1 cellular context compared by ENCODE assay signal in genomic region chr21:41764558-41765392, GRCh38.
TF ChIP-seq lines count a peak whose summit lies in the region.

No MANE protein-coding gene starts in this region.

TF ChIP-seq in GM23338, 12 proteins besides CTCF, POLR2A, EP300 and RAD21 (continued from another document):
- TF ChIP-seq ETS1 (IDR thresholded peaks at IDR 0.05) (no peak), STAT1 (IDR thresholded peaks at IDR 0.05; ENCODE audit: unreplicated experiment) (no peak), CREB1 (CRISPR knock-in tag; IDR thresholded peaks at IDR 0.05; ENCODE audit: low read depth) (no peak), EZH2 (IDR thresholded peaks at IDR 0.05; ENCODE audit: low read depth, unreplicated experiment) (no peak), REST (IDR thresholded peaks at IDR 0.05; ENCODE audit: unreplicated experiment) (no peak), NANOG (IDR thresholded peaks at IDR 0.05; ENCODE audit: borderline replicate concordance) (no peak), POLR2AphosphoS5 (IDR thresholded peaks at IDR 0.05; ENCODE audit: low read depth) (no peak)
